Comparison of ENCODE assay signal across 28 cellular contexts in the genomic region with DNA sequence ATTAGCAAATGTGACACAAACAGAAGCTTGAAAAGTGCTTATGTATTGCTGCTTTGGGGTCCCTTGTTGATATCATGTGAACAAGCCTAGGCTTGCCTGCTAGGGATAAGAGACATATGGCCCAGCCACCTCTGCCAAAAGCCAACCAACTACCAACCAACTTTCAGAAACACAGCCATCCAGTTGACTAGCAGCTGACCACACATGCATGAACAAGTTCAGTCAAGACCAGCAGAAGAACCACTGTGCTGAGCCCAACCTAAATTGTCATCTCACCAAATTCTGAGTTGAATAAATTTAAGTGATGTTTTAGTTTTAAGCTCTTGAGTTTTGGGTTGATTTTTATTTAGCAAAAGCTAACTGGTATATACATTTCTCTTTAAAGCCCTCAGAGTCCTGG. TPM values are rescaled to one million over a fixed set of nuclear protein-coding genes. Genes with fewer than 3 reads are reported as not detected.
"Had no signal": no experiment of that assay in that cellular context is flagged by ENCODE, and none has a peak within 500 bp of the region (broad histone marks: within the 10 kb centered on the region; RNA-seq: fewer than 3 reads in every experiment).

No MANE protein-coding gene starts in this region.

- H3K4me3 Mint-ChIP-seq: memory B cell; natural killer cell treated with Interleukin-12 subunit alpha and Interleukin-12 subunit beta and Interleukin-15 and Interleukin-18, amount 100 ng/mL, for 72 hours; neural crest cell; stimulated activated memory B cell treated with anti-CD40 and anti-IgM and Interleukin-4, amounts not matched to agents 10 μg/mL and 1 μg/mL and 100 μg/mL, for 72 hours; type B pancreatic cell had no signal

- DNase-seq: dorsolateral prefrontal cortex; effector CD4-positive, alpha-beta T cell; foreskin fibroblast; gastrocnemius medialis; head of caudate nucleus; left ventricle myocardium superior; lower lobe of right lung; stimulated activated CD4-positive, alpha-beta T cell treated with anti-CD3 and anti-CD28 coated beads, Interleukin-4, amount 100 ng/mL, for 4 hours; stimulated activated naive CD8-positive, alpha-beta T cell treated with anti-CD3 and anti-CD28 coated beads, Interleukin-15, Interleukin-2, amounts not matched to agents 100 U/mL and 50 U/mL, for 24 hours; substantia nigra; testis; tibial artery had no signal

- H3K27me3 ChIP-seq: testis had no signal

- H3K9ac ChIP-seq: parathyroid adenoma had no signal

- H3K4me3 ChIP-seq: dorsolateral prefrontal cortex, gastrocnemius medialis, lower lobe of right lung, sigmoid colon, testis, tibial artery had no signal

- H3K36me3 Mint-ChIP-seq: natural killer cell treated with Interleukin-12 subunit alpha and Interleukin-12 subunit beta and Interleukin-15 and Interleukin-18, amount 100 ng/mL, for 72 hours; type B pancreatic cell had no signal

- H3K9me3 Mint-ChIP-seq: natural killer cell treated with Interleukin-12 subunit alpha and Interleukin-12 subunit beta and Interleukin-15 and Interleukin-18, amount 100 ng/mL, for 72 hours; type B pancreatic cell had no signal

- H3K27ac Mint-ChIP-seq: memory B cell; natural killer cell treated with Interleukin-12 subunit alpha and Interleukin-12 subunit beta and Interleukin-15 and Interleukin-18, amount 100 ng/mL, for 72 hours; progenitor cell of endocrine pancreas; stimulated activated memory B cell treated with anti-CD40 and anti-IgM and Interleukin-4, amounts not matched to agents 10 μg/mL and 1 μg/mL and 100 μg/mL, for 72 hours; type B pancreatic cell had no signal

- H3K36me3 ChIP-seq: gastrocnemius medialis, lower lobe of right lung, neutrophil, sigmoid colon, tibial artery had no signal

- ATAC-seq: esophagus mucosa; gastrocnemius medialis; left ventricle myocardium superior; lower lobe of right lung; natural killer cell treated with Interleukin-12 subunit alpha and Interleukin-12 subunit beta and Interleukin-15 and Interleukin-18, amount 100 ng/mL, for 72 hours; stimulated activated memory B cell treated with anti-CD40 and anti-IgM and Interleukin-4, amounts not matched to agents 10 μg/mL and 1 μg/mL and 100 μg/mL, for 72 hours; stimulated activated naive CD8-positive, alpha-beta T cell treated with anti-CD3 and anti-CD28 coated beads, Interleukin-15, Interleukin-2, amounts not matched to agents 100 U/mL and 50 U/mL, for 24 hours had no signal

- H3K9me3 ChIP-seq: gastrocnemius medialis, neutrophil, testis had no signal

- H3K4me1 ChIP-seq: gastrocnemius medialis, lower lobe of right lung, parathyroid adenoma, sigmoid colon, testis, tibial artery had no signal

- H3K4me1 Mint-ChIP-seq: memory B cell; neural crest cell; stimulated activated memory B cell treated with anti-CD40 and anti-IgM and Interleukin-4, amounts not matched to agents 10 μg/mL and 1 μg/mL and 100 μg/mL, for 72 hours had no signal

- H3K27ac ChIP-seq: dorsolateral prefrontal cortex, epithelial cell of prostate, gastrocnemius medialis, lower lobe of right lung, neutrophil, parathyroid adenoma, sigmoid colon, testis, tibial artery had no signal

RNA-seq across cellular contexts. Expression of a gene that starts 3.5 kb away (rescaled TPM):
- total RNA-seq: glomerular endothelial cell; left ventricle myocardium superior; mononuclear cell; natural killer cell treated with Interleukin-12 subunit alpha and Interleukin-12 subunit beta and Interleukin-15 and Interleukin-18, amount 100 ng/mL, for 72 hours; neural crest cell; osteoblast; skeletal muscle tissue had no signal
- polyA plus RNA-seq: keratinocyte had no signal

RNA-seq across cellular contexts. Expression of a gene that starts 45.3 kb away (rescaled TPM):
- total RNA-seq: glomerular endothelial cell; left ventricle myocardium superior; natural killer cell treated with Interleukin-12 subunit alpha and Interleukin-12 subunit beta and Interleukin-15 and Interleukin-18, amount 100 ng/mL, for 72 hours; neural crest cell; osteoblast; progenitor cell of endocrine pancreas; skeletal muscle tissue had no signal
